ENCODE assay signal across 8 cellular contexts in genomic region chr20:23357767-23358562, GRCh38. TPM values are rescaled to one million over a fixed set of nuclear protein-coding genes. Genes with fewer than 3 reads are reported as not detected.
A peak's percentile ranks its signal among the peaks of the same experiment; 100 is the strongest.
DNase-seq lines count a peak whose midpoint lies in the region; ATAC-seq and TF ChIP-seq lines count a peak whose summit lies in the region.

No MANE protein-coding gene starts in this region.

- H3K36me3 ChIP-seq in lower lobe of right lung = peaks cover 23% of the 10 kb centered on the region

- intact Hi-C loops in lower lobe of right lung (cut with DNase I) = no loop called here

- H3K9me3 ChIP-seq in lower lobe of right lung = no peaks in the 10 kb centered on the region

- H3K4me3 ChIP-seq in lower lobe of right lung = peak overlapping the region; percentile 67

- TF ChIP-seq CTCF in GM20000 (IDR thresholded peaks at IDR 0.05; ENCODE audit: extremely low read depth, missing control alignments) (no peak), lower lobe of right lung (IDR thresholded peaks at IDR 0.05) (peak; percentile 10)

- DNase-seq in COLO668 (lab: John Stamatoyannopoulos, UW; ENCODE audit: unreplicated experiment) = peak; percentile 99
- DNase-seq in GM20000 (ENCODE audit: low spot score) = peak; percentile 94
- peak; percentile 99 for DNase-seq in HS-5 (ENCODE audit: low read depth)
- peak; percentile 97 for DNase-seq in NK-92 (lab: John Stamatoyannopoulos, UW; ENCODE audit: unreplicated experiment)
- DNase-seq in activated CD8-positive, alpha-beta memory T cell treated with anti-CD3 and anti-CD28 coated beads for 24 hours = peak; percentile 100
- peak; percentile 100 for DNase-seq in effector CD4-positive, alpha-beta T cell
- DNase-seq in lower lobe of right lung = peak; percentile 100
- DNase-seq in stimulated activated CD4-positive, alpha-beta T cell treated with anti-CD3 and anti-CD28 coated beads, TNF-alpha, amount 100 ng/mL, for 1 hour (ENCODE audit: low read depth in 3 of 3, low spot score in 1 of 3) = peak; percentile 98 to 99 (median 98)

- no peaks in the 10 kb centered on the region for H3K27me3 ChIP-seq in lower lobe of right lung (ENCODE audit: low read depth)

- peak overlapping the region; percentile 95 for H3K27ac ChIP-seq in lower lobe of right lung

- H3K4me1 ChIP-seq in lower lobe of right lung = peaks cover 27% of the 10 kb centered on the region

- peak; percentile 90 to 91 for ATAC-seq in lower lobe of right lung

RNA-seq across cellular contexts. Expression of gene GZF1, which starts 4.0 kb away (rescaled TPM):
- 14.8 TPM for total RNA-seq in lower lobe of right lung

RNA-seq across cellular contexts. Expression of gene NXT1, which starts 7.4 kb away (rescaled TPM):
- total RNA-seq in lower lobe of right lung = 14.8 TPM

Comparison
In these comparisons a context has a peak if more than half of its experiments do, and no peak if none do; other contexts are left out.
1. Peak in every context shown above with its lines: DNase-seq, ATAC-seq, H3K4me3 ChIP-seq and H3K27ac ChIP-seq.